8 cellular contexts compared by ENCODE assay signal in genomic region chr18:54224379-54225014, GRCh38. TPM values are rescaled to one million over a fixed set of nuclear protein-coding genes. Genes with fewer than 3 reads are reported as not detected.
DNase-seq lines count a peak whose midpoint lies in the region; ATAC-seq, FAIRE-seq and TF ChIP-seq lines count a peak whose summit lies in the region.

TSS of gene MBD2 (minus strand) at chr18:54224669. CDS start at chr18:54224559, 110 bp downstream.

- peak within 1 kb of the TSS; percentile 53 to 76 for H3K9ac ChIP-seq in colonic mucosa (ENCODE audit: low read depth in 2 of 2, low read length in 2 of 2)

- peak within 1 kb of the TSS; percentile 92 for H3K4me3 ChIP-seq in BJ (ENCODE audit: low read depth, low read length)
- peak within 1 kb of the TSS; percentile 54 for H3K4me3 ChIP-seq in colonic mucosa

- peak; percentile 91 for ATAC-seq in HG03457 (IDR thresholded peaks at IDR 0.05; ENCODE audit: unreplicated experiment)

- H3K4me1 ChIP-seq in colonic mucosa = peaks cover 4% of the 10 kb centered on the region

- H3K27me3 ChIP-seq in BJ (ENCODE audit: control insufficient read depth, insufficient read depth, low read length) = no peaks in the 10 kb centered on the region
- H3K27me3 ChIP-seq in colonic mucosa = no peaks in the 10 kb centered on the region
- no peaks in the 10 kb centered on the region for H3K27me3 ChIP-seq in layer of hippocampus (ENCODE audit: control insufficient read depth, insufficient read depth, low read length)

- H3K27ac ChIP-seq in colonic mucosa (peak within 1 kb of the TSS; percentile 68), layer of hippocampus (ENCODE audit: low read depth, low read length) (peak within 1 kb of the TSS; percentile 24)

- H3K9me3 ChIP-seq in colonic mucosa = no peaks in the 10 kb centered on the region

- DNase-seq in BJ (ENCODE audit: low read depth) (peak; percentile 65), GM19239 (ENCODE audit: insufficient read length, low spot score) (peak; percentile 78), NCI-H524 treated with DMSO at 0.1 percent for 48 hours (lab: John Stamatoyannopoulos, UW) (peak; percentile 29), colonic mucosa (peak; percentile 96)
- peak; percentile 96 for DNase-seq in activated CD4-positive, alpha-beta T cell treated with anti-CD3 and anti-CD28 coated beads for 48 hours
- DNase-seq in stimulated activated CD4-positive, alpha-beta T cell treated with anti-CD3 and anti-CD28 coated beads, Interleukin-1b, Interleukin-23, amount 100 ng/mL, for 4 hours (ENCODE audit: low read depth in 2 of 2) = peak; percentile 84 to 92

- H3K36me3 ChIP-seq in BJ (ENCODE audit: control insufficient read depth, insufficient read depth, low read length) (no peaks in the 10 kb centered on the region; the same call in 1 of the 2 replicates), colonic mucosa (no peaks in the 10 kb centered on the region)

- TF ChIP-seq CTCF in BJ (IDR thresholded peaks at IDR 0.05; ENCODE audit: insufficient read depth, low read depth, low read length) = peak; percentile 34
- no peak for TF ChIP-seq CTCF in colonic mucosa (IDR thresholded peaks at IDR 0.05)

- FAIRE-seq in GM19239 (lab: Jason Lieb, UNC) = peak; percentile 95

- intact Hi-C loops in colonic mucosa (cut with DNase I) = loop anchor here (5.0 kb wide), 1 partner anchor 43 kb away; the partner anchor contains the start of gene POLI

- POLR2A ChIA-PET in BJ (lab: Charles Lee) = no interaction called here

- CTCF ChIA-PET in BJ (lab: Yijun Ruan, JAX) = interaction anchor here (0.6 to 2.3 kb wide), 6 partner anchors 10 to 96 kb away, joined by 3 to 8 read pairs (median 3); partner anchors contain the start of gene POLI

RNA-seq across cellular contexts. Expression of gene MBD2, which starts in this region (rescaled TPM):
- 35.8 and 56.9 TPM in 2 replicates for polyA plus RNA-seq in BJ (2011; rRNA removed)
- 37.8 and 57.2 TPM in 2 replicates for polyA minus RNA-seq in BJ (2011; rRNA and poly(A)+ RNA removed)
- 100 to 1,000 TPM; 110 to 138 TPM for total RNA-seq in colonic mucosa

Comparison
In these comparisons a context has a peak if more than half of its experiments do, and no peak if none do; other contexts are left out.
1. Peak in every context shown above with its lines: DNase-seq, ATAC-seq, H3K4me3 ChIP-seq and H3K27ac ChIP-seq.
2. DNase-seq: peak in every context shown above with its lines; median percentile 96 in activated CD4-positive, alpha-beta T cell treated with anti-CD3 and anti-CD28 coated beads for 48 hours; 96 in colonic mucosa; 88 in stimulated activated CD4-positive, alpha-beta T cell treated with anti-CD3 and anti-CD28 coated beads, Interleukin-1b, Interleukin-23, amount 100 ng/mL, for 4 hours; 78 in GM19239; 65 in BJ; 29 in NCI-H524 treated with DMSO at 0.1 percent for 48 hours.